In the genomic region with DNA sequence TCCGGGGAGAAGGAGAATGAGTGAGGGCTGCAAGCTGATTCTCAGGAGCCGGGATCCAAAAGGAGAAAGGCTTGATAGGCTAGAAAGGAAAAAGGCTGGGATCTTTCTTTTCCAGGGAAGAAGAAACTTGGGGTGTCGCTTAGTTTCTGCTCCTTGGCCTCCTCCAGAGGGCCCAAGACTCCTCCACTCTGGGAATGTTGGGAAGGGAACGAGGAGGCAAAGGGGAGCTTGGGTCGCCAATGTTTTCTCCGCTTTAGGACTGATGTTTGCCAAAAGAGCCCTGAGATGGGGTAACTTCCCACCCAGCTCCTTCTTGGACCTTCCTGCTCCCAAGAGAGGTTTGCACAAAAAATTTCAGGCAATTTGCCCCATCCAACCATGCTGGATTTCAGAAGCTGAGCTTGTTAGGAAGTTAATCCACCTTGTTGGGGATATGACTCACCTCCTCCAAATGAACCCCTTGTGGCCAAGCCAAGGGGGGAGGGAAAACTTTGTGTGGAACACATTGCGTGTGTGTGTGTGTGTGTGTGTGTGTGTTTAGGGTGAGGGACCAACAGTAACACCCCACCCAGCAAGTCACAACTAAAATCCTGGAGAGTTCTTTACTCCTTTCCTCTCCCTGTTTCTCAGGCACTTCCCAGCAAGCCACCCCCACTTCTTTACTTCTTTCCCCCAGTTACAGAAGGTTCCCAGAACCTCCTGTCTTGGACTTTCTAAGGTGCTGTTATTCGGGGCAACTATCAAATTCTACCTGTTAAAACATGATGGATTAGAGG, we compare ENCODE assay signal across 1 cellular context.
TF ChIP-seq lines count a peak whose summit lies in the region.

No MANE protein-coding gene starts in this region.

TF ChIP-seq in WTC11, 78 proteins besides CTCF, POLR2A, EP300 and RAD21 (continued from another document):
- TF ChIP-seq, protein P1, sequence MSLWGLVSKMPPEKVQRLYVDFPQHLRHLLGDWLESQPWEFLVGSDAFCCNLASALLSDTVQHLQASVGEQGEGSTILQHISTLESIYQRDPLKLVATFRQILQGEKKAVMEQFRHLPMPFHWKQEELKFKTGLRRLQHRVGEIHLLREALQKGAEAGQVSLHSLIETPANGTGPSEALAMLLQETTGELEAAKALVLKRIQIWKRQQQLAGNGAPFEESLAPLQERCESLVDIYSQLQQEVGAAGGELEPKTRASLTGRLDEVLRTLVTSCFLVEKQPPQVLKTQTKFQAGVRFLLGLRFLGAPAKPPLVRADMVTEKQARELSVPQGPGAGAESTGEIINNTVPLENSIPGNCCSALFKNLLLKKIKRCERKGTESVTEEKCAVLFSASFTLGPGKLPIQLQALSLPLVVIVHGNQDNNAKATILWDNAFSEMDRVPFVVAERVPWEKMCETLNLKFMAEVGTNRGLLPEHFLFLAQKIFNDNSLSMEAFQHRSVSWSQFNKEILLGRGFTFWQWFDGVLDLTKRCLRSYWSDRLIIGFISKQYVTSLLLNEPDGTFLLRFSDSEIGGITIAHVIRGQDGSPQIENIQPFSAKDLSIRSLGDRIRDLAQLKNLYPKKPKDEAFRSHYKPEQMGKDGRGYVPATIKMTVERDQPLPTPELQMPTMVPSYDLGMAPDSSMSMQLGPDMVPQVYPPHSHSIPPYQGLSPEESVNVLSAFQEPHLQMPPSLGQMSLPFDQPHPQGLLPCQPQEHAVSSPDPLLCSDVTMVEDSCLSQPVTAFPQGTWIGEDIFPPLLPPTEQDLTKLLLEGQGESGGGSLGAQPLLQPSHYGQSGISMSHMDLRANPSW (CRISPR knock-in tag; conservative IDR thresholded peaks at IDR 0.05; ENCODE audit: low read depth) = no peak
- TF ChIP-seq, protein P2, sequence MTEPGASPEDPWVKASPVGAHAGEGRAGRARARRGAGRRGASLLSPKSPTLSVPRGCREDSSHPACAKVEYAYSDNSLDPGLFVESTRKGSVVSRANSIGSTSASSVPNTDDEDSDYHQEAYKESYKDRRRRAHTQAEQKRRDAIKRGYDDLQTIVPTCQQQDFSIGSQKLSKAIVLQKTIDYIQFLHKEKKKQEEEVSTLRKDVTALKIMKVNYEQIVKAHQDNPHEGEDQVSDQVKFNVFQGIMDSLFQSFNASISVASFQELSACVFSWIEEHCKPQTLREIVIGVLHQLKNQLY (CRISPR knock-in tag; IDR thresholded peaks at IDR 0.05) = no peak
- no peak for TF ChIP-seq PRDM15 (CRISPR knock-in tag; IDR thresholded peaks at IDR 0.05)
